Comparison of ENCODE assay signal across 20 cellular contexts in the genomic region with DNA sequence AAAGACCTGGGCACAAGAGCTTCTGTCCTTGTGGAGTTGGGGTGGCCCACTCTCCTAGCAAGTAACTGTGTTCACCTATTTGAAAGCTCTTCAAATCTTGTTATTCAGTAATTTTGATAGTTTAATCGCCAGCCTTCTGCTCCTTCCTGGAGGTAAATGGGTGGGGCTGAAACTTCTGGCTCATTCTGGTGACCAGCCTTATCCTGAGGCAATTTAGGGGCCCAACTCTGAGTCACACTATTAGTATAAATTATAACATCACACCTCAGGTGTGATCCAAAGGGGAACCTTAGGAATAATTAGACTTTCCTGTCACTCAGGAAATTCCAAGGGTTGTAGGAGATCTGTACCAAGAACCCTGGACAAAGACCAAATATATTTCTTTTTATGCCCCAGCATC.
DNase-seq lines count a peak whose midpoint lies in the region; ATAC-seq and TF ChIP-seq lines count a peak whose summit lies in the region.
"Had no signal": no experiment of that assay in that cellular context is flagged by ENCODE, and none has a peak within 500 bp of the region (broad histone marks: within the 10 kb centered on the region; RNA-seq: fewer than 3 reads in every experiment).

No MANE protein-coding gene starts in this region.

- peaks cover 3% of the 10 kb centered on the region for H3K4me1 ChIP-seq in endodermal cell (ENCODE audit: control insufficient read depth, insufficient read depth, low read length)
- H3K4me1 ChIP-seq: A549 had no signal

- DNase-seq in HPDE6-E6E7 (ENCODE audit: extremely low spot score): peak; percentile 7
- peak; percentile 58 for DNase-seq in NCI-H82 (lab: John Stamatoyannopoulos, UW)
- peak; percentile 70 for DNase-seq in epithelial cell of esophagus (ENCODE audit: low read depth)
- DNase-seq in kidney tubule cell (ENCODE audit: low spot score): peak; percentile 19
- no peak for DNase-seq in natural killer cell
- DNase-seq in KBM-7: no peak
- DNase-seq in endodermal cell: no peak
- DNase-seq: 8988T; ACHN; C1 segment of cervical spinal cord; Calu3; CD4-positive, alpha-beta memory T cell; COR-L47; DMS53; DMS79 treated with DMSO at 0.1 percent for 48 hours; GF-D8; H7; HCEC 1CT had no signal

- H3K36me3 ChIP-seq in endodermal cell (ENCODE audit: control insufficient read depth, insufficient read depth, low read length): no peaks in the 10 kb centered on the region

- H3K27ac Mint-ChIP-seq in natural killer cell: no peak overlapping the region
- H3K27ac Mint-ChIP-seq in endodermal cell: no peak overlapping the region
- H3K27ac Mint-ChIP-seq: CD4-positive, alpha-beta memory T cell had no signal

- H3K27ac ChIP-seq in endodermal cell (ENCODE audit: low read depth, low read length): no peak overlapping the region
- H3K27ac ChIP-seq: A549 had no signal

- H3K27me3 Mint-ChIP-seq in natural killer cell (ENCODE audit: low read depth in 2 of 2) (no peaks in the 10 kb centered on the region), endodermal cell (ENCODE audit: insufficient read depth) (peaks cover 24% of the 10 kb centered on the region)
- H3K27me3 Mint-ChIP-seq: CD4-positive, alpha-beta memory T cell had no signal

- H3K4me3 Mint-ChIP-seq in natural killer cell: no peak overlapping the region
- no peak overlapping the region for H3K4me3 Mint-ChIP-seq in endodermal cell
- H3K4me3 Mint-ChIP-seq: CD4-positive, alpha-beta memory T cell had no signal

- H3K36me3 Mint-ChIP-seq in natural killer cell: no peaks in the 10 kb centered on the region
- peaks cover 2% of the 10 kb centered on the region for H3K36me3 Mint-ChIP-seq in endodermal cell (ENCODE audit: low read depth)
- H3K36me3 Mint-ChIP-seq: CD4-positive, alpha-beta memory T cell had no signal

- no peak overlapping the region for H3K9ac ChIP-seq in endodermal cell (ENCODE audit: extremely low read depth, low read length, poor library complexity, severe bottlenecking)

- H3K4me1 Mint-ChIP-seq in natural killer cell (no peaks in the 10 kb centered on the region), endodermal cell (peaks cover 10% of the 10 kb centered on the region)
- H3K4me1 Mint-ChIP-seq: CD4-positive, alpha-beta memory T cell had no signal

- 88% methylated on average over 1 of the region's 1 CpG; no CpG with 5 or more reads in 1 of the 2 experiments for WGBS in endodermal cell (ENCODE audit: insufficient coverage in 1 of 2, insufficient read length in 1 of 2), 2 experiments

- H3K4me3 ChIP-seq in epithelial cell of esophagus (ENCODE audit: low read length) (no peak overlapping the region), endodermal cell (ENCODE audit: low read length) (no peak overlapping the region)
- H3K4me3 ChIP-seq: A549 had no signal

- ATAC-seq in natural killer cell: no peak
- no peak for ATAC-seq in GM18498 (IDR thresholded peaks at IDR 0.05; ENCODE audit: unreplicated experiment)
- ATAC-seq: A549 had no signal

- intact Hi-C loops in natural killer cell (cut with micrococcal nuclease): no loop called here

- peaks cover 5 to 8% of the 10 kb centered on the region in 2 donors for H3K9me3 Mint-ChIP-seq in natural killer cell
- peaks cover 19% of the 10 kb centered on the region for H3K9me3 Mint-ChIP-seq in endodermal cell

- H3K27me3 ChIP-seq in endodermal cell (ENCODE audit: control insufficient read depth, insufficient read depth, low read length, poor library complexity, severe bottlenecking): peaks cover 14% of the 10 kb centered on the region

- H3K9me3 ChIP-seq in endodermal cell (ENCODE audit: control insufficient read depth, low read length): no peaks in the 10 kb centered on the region
- H3K9me3 ChIP-seq: A549 had no signal

- in situ Hi-C loops in KBM-7 (cut with MboI; ENCODE audit: low pct_unique_long_range_greater_than_20kb, low sequenced_read_pairs): no loop called here

- TF ChIP-seq CTCF in epithelial cell of esophagus (IDR thresholded peaks at IDR 0.05; ENCODE audit: insufficient read depth, low read depth, low read length, missing control alignments): no peak
- TF ChIP-seq CTCF in natural killer cell (IDR thresholded peaks at IDR 0.05): no peak
- TF ChIP-seq CTCF in endodermal cell (conservative IDR thresholded peaks at IDR 0.05): no peak

Comparison
In these comparisons a context has a peak if more than half of its experiments do, and no peak if none do; other contexts are left out.
1. DNase-seq: peak in HPDE6-E6E7 (single experiment), NCI-H82 (single experiment), epithelial cell of esophagus (single experiment) and kidney tubule cell (single experiment); none in natural killer cell (single experiment), KBM-7 (single experiment) and endodermal cell (single experiment).